Comparison of ENCODE assay signal across 8 cellular contexts in genomic region chr10:31808258-31809218, GRCh38.
A peak's percentile ranks its signal among the peaks of the same experiment; 100 is the strongest.
DNase-seq lines count a peak whose midpoint lies in the region; ATAC-seq and TF ChIP-seq lines count a peak whose summit lies in the region.

No MANE protein-coding gene starts in this region.

- TF ChIP-seq CTCF in AG09309 (IDR thresholded peaks at IDR 0.05; ENCODE audit: control insufficient read depth, insufficient read depth, low read depth, low read length, missing control alignments), result peak; percentile 29
- peak; percentile 69 for TF ChIP-seq CTCF in colonic mucosa (IDR thresholded peaks at IDR 0.05)
- TF ChIP-seq CTCF in lower lobe of right lung (IDR thresholded peaks at IDR 0.05), result peak; percentile 55

- H3K9me3 ChIP-seq in colonic mucosa (no peaks in the 10 kb centered on the region), lower lobe of right lung (no peaks in the 10 kb centered on the region), stomach smooth muscle (ENCODE audit: control insufficient read depth in 2 of 2, low read length in 2 of 2) (no peaks in the 10 kb centered on the region)

- H3K36me3 ChIP-seq in colonic mucosa, result no peaks in the 10 kb centered on the region
- H3K36me3 ChIP-seq in lower lobe of right lung, result peaks cover 21% of the 10 kb centered on the region
- H3K36me3 ChIP-seq in stomach smooth muscle (ENCODE audit: control insufficient read depth in 2 of 2, insufficient read depth in 2 of 2, low read length in 2 of 2), result peaks cover 0 to 3% of the 10 kb centered on the region in 2 donors

- peak overlapping the region; percentile 1 to 51 for H3K9ac ChIP-seq in colonic mucosa (ENCODE audit: low read depth in 2 of 2, low read length in 2 of 2)
- peak overlapping the region; percentile 33 to 76 for H3K9ac ChIP-seq in stomach smooth muscle (ENCODE audit: low read length in 2 of 2)

- DNase-seq in AG09309 (ENCODE audit: low read depth) (peak; percentile 74), GM04504 (ENCODE audit: low read depth) (peak; percentile 70), colonic mucosa (no peak), lower lobe of right lung (peak; percentile 47), OCI-M2 (lab: John Stamatoyannopoulos, UW; ENCODE audit: unreplicated experiment) (no peak)

- ATAC-seq in HG03565 (IDR thresholded peaks at IDR 0.05; ENCODE audit: unreplicated experiment) (peak; percentile 69), SK-N-SH treated with all-trans-retinoic acid at 6 μM for 48 hours (peak; percentile 83), lower lobe of right lung (peak; percentile 68 to 71)

- H3K27me3 ChIP-seq in colonic mucosa (no peaks in the 10 kb centered on the region), lower lobe of right lung (ENCODE audit: low read depth) (no peaks in the 10 kb centered on the region), stomach smooth muscle (ENCODE audit: control insufficient read depth in 1 of 2, insufficient read depth in 2 of 2, low read length in 2 of 2) (no peaks in the 10 kb centered on the region)

- H3K4me3 ChIP-seq in AG09309 (ENCODE audit: control insufficient read depth, low read depth, low read length) (peak overlapping the region; percentile 40), colonic mucosa (no peak overlapping the region), lower lobe of right lung (peak overlapping the region; percentile 43), stomach smooth muscle (ENCODE audit: low read length in 2 of 2) (peak overlapping the region; percentile 50 to 67)

- H3K27ac ChIP-seq in colonic mucosa, result peak overlapping the region; percentile 26
- peak overlapping the region; percentile 72 for H3K27ac ChIP-seq in lower lobe of right lung
- peak overlapping the region; percentile 73 for H3K27ac ChIP-seq in stomach smooth muscle (ENCODE audit: low read length)

- intact Hi-C loops in colonic mucosa (cut with DNase I), result loop anchor here (5.0 kb wide), 1 partner anchor 486 kb away; no protein-coding TSS in a partner anchor
- intact Hi-C loops in lower lobe of right lung (cut with DNase I), result no loop called here

- H3K4me1 ChIP-seq in colonic mucosa (no peaks in the 10 kb centered on the region), lower lobe of right lung (no peaks in the 10 kb centered on the region), stomach smooth muscle (ENCODE audit: control insufficient read depth, insufficient read depth, low read length) (no peaks in the 10 kb centered on the region)

TF ChIP-seq in SK-N-SH treated with all-trans-retinoic acid at 6 μM for 48 hours, 23 proteins besides CTCF, POLR2A, EP300 and RAD21:
- TF ChIP-seq CSDC2 (CRISPR knock-in tag; IDR thresholded peaks at IDR 0.05) (no peak), ESRRG (CRISPR knock-in tag; IDR thresholded peaks at IDR 0.05) (no peak), TSHZ2 (CRISPR knock-in tag; IDR thresholded peaks at IDR 0.05) (no peak)
TF ChIP-seq in SK-N-SH treated with all-trans-retinoic acid at 6 μM for 48 hours: peak in this region for 0.

Comparison
In these comparisons a context has a peak if more than half of its experiments do, and no peak if none do; other contexts are left out.
1. DNase-seq: peak in AG09309 (single experiment), GM04504 (single experiment) and lower lobe of right lung (single experiment); none in colonic mucosa (single experiment) and OCI-M2 (single experiment).
2. Peak in every context shown above with its lines, with median percentiles within 50 percentile points of each other: CTCF ChIP-seq, ATAC-seq and H3K27ac ChIP-seq.